ENCODE assay signal across 25 cellular contexts in genomic region chr11:61544466-61544865, GRCh38. TPM values are rescaled to one million over a fixed set of nuclear protein-coding genes. Genes with fewer than 3 reads are reported as not detected.
"Had no signal": no experiment of that assay in that cellular context is flagged by ENCODE, and none has a peak within 500 bp of the region (broad histone marks: within the 10 kb centered on the region; RNA-seq: fewer than 3 reads in every experiment).

No MANE protein-coding gene starts in this region.

- H2AFZ ChIP-seq: PC-9 had no signal

- H3K4me3 ChIP-seq: cardiac muscle cell, PC-9, SK-N-MC had no signal

- H3K4me2 ChIP-seq: PC-9 had no signal

- FAIRE-seq: TTC549 had no signal

- H3K27ac ChIP-seq: brain microvascular endothelial cell, cardiac muscle cell, PC-9, SK-N-MC, WERI-Rb-1 had no signal

- H3K36me3 ChIP-seq: brain microvascular endothelial cell, cardiac muscle cell had no signal

- ATAC-seq: activated CD4-positive, alpha-beta T cell treated with anti-CD3 and anti-CD28 coated beads for 36 hours; activated CD8-positive, alpha-beta T cell treated with anti-CD3 and anti-CD28 coated beads for 36 hours; activated T-cell treated with anti-CD3 and anti-CD28 coated beads, Interleukin-2, amount 50 U/mL, for 72 hours; T-cell had no signal

- H3K27me3 ChIP-seq: cardiac muscle cell had no signal

- DNase-seq: activated CD4-positive, alpha-beta T cell treated with anti-CD3 and anti-CD28 coated beads for 36 hours; activated CD4-positive, alpha-beta T cell treated with anti-CD3 and anti-CD28 coated beads, Interleukin-2, amount 50 U/mL, for 1 hour; activated CD8-positive, alpha-beta memory T cell treated with anti-CD3 and anti-CD28 coated beads, Interleukin-2, amount 50 U/mL, for 4 hours; activated CD8-positive, alpha-beta T cell treated with anti-CD3 and anti-CD28 coated beads for 36 hours; activated gamma-delta T cell treated with Interleukin-2 at 50 U/mL for 16 hours; activated naive CD4-positive, alpha-beta T cell treated with anti-CD3 and anti-CD28 coated beads, Interleukin-2, amount 10 ng/mL, durations not matched to agents 7 days and 5 days; activated naive CD8-positive, alpha-beta T cell treated with anti-CD3 and anti-CD28 coated beads for 36 hours; activated T-cell treated with anti-CD3 and anti-CD28 coated beads, Interleukin-2, amount 50 U/mL, for 72 hours; NCI-H1092 treated with DMSO at 0.1 percent for 48 hours; NCI-H1417 treated with DMSO at 0.1 percent for 48 hours; NCI-H1694; NCI-H2107; NCI-H2171 treated with DMSO at 0.1 percent for 48 hours; NCI-H526 treated with DMSO at 0.1 percent for 48 hours; SIG-M5; T-cell; T-helper 2 cell; WERI-Rb-1 had no signal

RNA-seq across cellular contexts. Expression of gene LRRC10B, which starts 35.9 kb away (rescaled TPM):
- total RNA-seq: activated CD4-positive, alpha-beta T cell treated with anti-CD3 and anti-CD28 coated beads for 36 hours; activated CD8-positive, alpha-beta T cell treated with anti-CD3 and anti-CD28 coated beads for 36 hours; activated naive CD8-positive, alpha-beta T cell treated with anti-CD3 and anti-CD28 coated beads for 36 hours; activated T-cell treated with anti-CD3 and anti-CD28 coated beads, Interleukin-2, amount 50 U/mL, for 72 hours; LHCN-M2; NCI-H460 had no signal

RNA-seq across cellular contexts. Expression of gene SYT7, which starts 36.4 kb away (rescaled TPM):
- total RNA-seq: activated CD8-positive, alpha-beta T cell treated with anti-CD3 and anti-CD28 coated beads for 36 hours; activated naive CD8-positive, alpha-beta T cell treated with anti-CD3 and anti-CD28 coated beads for 36 hours; activated T-cell treated with anti-CD3 and anti-CD28 coated beads, Interleukin-2, amount 50 U/mL, for 72 hours had no signal
